1 cellular context compared by ENCODE assay signal in the genomic region with DNA sequence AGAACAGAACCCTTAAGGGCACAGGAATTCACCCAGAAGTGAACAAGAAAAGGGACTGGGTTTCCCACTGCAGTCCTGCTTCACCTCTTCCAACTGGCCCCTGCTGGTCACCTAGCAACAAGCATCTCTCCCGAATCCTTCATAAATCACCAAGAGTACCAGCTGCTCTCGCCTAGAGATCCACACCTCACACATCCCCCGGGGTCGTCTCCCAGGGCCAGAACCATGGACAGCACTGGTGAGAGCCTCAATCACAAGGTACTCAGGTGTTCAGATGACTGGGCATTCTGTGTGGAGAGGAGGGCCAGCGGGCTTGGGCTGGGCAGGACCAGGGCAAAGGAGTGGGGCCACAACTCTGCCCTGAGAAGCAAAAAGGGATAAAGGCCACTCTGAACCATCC.
TF ChIP-seq lines count a peak whose summit lies in the region.

No MANE protein-coding gene starts in this region.

TF ChIP-seq in WTC11, 78 proteins besides CTCF, POLR2A, EP300 and RAD21 (continued from another document):
- TF ChIP-seq, protein P1, sequence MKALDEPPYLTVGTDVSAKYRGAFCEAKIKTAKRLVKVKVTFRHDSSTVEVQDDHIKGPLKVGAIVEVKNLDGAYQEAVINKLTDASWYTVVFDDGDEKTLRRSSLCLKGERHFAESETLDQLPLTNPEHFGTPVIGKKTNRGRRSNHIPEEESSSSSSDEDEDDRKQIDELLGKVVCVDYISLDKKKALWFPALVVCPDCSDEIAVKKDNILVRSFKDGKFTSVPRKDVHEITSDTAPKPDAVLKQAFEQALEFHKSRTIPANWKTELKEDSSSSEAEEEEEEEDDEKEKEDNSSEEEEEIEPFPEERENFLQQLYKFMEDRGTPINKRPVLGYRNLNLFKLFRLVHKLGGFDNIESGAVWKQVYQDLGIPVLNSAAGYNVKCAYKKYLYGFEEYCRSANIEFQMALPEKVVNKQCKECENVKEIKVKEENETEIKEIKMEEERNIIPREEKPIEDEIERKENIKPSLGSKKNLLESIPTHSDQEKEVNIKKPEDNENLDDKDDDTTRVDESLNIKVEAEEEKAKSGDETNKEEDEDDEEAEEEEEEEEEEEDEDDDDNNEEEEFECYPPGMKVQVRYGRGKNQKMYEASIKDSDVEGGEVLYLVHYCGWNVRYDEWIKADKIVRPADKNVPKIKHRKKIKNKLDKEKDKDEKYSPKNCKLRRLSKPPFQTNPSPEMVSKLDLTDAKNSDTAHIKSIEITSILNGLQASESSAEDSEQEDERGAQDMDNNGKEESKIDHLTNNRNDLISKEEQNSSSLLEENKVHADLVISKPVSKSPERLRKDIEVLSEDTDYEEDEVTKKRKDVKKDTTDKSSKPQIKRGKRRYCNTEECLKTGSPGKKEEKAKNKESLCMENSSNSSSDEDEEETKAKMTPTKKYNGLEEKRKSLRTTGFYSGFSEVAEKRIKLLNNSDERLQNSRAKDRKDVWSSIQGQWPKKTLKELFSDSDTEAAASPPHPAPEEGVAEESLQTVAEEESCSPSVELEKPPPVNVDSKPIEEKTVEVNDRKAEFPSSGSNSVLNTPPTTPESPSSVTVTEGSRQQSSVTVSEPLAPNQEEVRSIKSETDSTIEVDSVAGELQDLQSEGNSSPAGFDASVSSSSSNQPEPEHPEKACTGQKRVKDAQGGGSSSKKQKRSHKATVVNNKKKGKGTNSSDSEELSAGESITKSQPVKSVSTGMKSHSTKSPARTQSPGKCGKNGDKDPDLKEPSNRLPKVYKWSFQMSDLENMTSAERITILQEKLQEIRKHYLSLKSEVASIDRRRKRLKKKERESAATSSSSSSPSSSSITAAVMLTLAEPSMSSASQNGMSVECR (CRISPR knock-in tag; IDR thresholded peaks at IDR 0.05; ENCODE audit: borderline replicate concordance): no peak
- TF ChIP-seq FOXK1 (CRISPR knock-in tag; IDR thresholded peaks at IDR 0.05) (no peak), ZNF232 (CRISPR knock-in tag; IDR thresholded peaks at IDR 0.05) (no peak), ATF1 (CRISPR knock-in tag; IDR thresholded peaks at IDR 0.05) (no peak)
- TF ChIP-seq, protein P2, sequence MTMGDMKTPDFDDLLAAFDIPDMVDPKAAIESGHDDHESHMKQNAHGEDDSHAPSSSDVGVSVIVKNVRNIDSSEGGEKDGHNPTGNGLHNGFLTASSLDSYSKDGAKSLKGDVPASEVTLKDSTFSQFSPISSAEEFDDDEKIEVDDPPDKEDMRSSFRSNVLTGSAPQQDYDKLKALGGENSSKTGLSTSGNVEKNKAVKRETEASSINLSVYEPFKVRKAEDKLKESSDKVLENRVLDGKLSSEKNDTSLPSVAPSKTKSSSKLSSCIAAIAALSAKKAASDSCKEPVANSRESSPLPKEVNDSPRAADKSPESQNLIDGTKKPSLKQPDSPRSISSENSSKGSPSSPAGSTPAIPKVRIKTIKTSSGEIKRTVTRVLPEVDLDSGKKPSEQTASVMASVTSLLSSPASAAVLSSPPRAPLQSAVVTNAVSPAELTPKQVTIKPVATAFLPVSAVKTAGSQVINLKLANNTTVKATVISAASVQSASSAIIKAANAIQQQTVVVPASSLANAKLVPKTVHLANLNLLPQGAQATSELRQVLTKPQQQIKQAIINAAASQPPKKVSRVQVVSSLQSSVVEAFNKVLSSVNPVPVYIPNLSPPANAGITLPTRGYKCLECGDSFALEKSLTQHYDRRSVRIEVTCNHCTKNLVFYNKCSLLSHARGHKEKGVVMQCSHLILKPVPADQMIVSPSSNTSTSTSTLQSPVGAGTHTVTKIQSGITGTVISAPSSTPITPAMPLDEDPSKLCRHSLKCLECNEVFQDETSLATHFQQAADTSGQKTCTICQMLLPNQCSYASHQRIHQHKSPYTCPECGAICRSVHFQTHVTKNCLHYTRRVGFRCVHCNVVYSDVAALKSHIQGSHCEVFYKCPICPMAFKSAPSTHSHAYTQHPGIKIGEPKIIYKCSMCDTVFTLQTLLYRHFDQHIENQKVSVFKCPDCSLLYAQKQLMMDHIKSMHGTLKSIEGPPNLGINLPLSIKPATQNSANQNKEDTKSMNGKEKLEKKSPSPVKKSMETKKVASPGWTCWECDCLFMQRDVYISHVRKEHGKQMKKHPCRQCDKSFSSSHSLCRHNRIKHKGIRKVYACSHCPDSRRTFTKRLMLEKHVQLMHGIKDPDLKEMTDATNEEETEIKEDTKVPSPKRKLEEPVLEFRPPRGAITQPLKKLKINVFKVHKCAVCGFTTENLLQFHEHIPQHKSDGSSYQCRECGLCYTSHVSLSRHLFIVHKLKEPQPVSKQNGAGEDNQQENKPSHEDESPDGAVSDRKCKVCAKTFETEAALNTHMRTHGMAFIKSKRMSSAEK (CRISPR knock-in tag; IDR thresholded peaks at IDR 0.05; ENCODE audit: borderline replicate concordance): no peak
- TF ChIP-seq, protein P3, sequence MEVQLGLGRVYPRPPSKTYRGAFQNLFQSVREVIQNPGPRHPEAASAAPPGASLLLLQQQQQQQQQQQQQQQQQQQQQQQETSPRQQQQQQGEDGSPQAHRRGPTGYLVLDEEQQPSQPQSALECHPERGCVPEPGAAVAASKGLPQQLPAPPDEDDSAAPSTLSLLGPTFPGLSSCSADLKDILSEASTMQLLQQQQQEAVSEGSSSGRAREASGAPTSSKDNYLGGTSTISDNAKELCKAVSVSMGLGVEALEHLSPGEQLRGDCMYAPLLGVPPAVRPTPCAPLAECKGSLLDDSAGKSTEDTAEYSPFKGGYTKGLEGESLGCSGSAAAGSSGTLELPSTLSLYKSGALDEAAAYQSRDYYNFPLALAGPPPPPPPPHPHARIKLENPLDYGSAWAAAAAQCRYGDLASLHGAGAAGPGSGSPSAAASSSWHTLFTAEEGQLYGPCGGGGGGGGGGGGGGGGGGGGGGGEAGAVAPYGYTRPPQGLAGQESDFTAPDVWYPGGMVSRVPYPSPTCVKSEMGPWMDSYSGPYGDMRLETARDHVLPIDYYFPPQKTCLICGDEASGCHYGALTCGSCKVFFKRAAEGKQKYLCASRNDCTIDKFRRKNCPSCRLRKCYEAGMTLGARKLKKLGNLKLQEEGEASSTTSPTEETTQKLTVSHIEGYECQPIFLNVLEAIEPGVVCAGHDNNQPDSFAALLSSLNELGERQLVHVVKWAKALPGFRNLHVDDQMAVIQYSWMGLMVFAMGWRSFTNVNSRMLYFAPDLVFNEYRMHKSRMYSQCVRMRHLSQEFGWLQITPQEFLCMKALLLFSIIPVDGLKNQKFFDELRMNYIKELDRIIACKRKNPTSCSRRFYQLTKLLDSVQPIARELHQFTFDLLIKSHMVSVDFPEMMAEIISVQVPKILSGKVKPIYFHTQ (CRISPR knock-in tag; IDR thresholded peaks at IDR 0.05): no peak
- TF ChIP-seq, protein P4, sequence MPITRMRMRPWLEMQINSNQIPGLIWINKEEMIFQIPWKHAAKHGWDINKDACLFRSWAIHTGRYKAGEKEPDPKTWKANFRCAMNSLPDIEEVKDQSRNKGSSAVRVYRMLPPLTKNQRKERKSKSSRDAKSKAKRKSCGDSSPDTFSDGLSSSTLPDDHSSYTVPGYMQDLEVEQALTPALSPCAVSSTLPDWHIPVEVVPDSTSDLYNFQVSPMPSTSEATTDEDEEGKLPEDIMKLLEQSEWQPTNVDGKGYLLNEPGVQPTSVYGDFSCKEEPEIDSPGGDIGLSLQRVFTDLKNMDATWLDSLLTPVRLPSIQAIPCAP (CRISPR knock-in tag; IDR thresholded peaks at IDR 0.05): no peak
